ENCODE assay signal across 1 cellular context in the genomic region with DNA sequence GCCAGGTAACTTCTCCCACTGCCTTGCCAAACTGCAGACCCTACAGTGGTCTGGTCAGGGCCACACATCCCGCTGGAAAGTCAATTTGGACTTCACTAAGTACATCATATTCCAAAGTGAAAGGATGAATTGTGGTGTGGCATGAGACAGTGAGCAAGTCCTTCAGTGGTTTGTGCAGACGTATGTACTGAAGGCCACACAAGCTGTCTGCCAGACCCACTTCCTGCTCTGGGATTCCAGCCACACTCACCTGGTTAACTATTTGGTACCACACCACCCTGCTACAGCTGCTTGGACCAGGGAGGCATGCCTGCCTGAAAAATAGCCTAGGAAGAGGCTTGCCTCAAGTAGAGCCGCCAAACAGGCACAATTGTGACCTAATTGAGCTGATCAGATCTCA.
TF ChIP-seq lines count a peak whose summit lies in the region.

No MANE protein-coding gene starts in this region.

TF ChIP-seq in H1, 55 proteins besides CTCF, POLR2A, EP300 and RAD21 (continued from another document):
- no peak for TF ChIP-seq CHD7 (IDR thresholded peaks at IDR 0.05; ENCODE audit: insufficient replicate concordance, low read length)
- TF ChIP-seq RNF2 (IDR thresholded peaks at IDR 0.05; ENCODE audit: borderline replicate concordance, low read depth, low read length, missing control alignments, poor library complexity, severe bottlenecking) = no peak
- no peak for TF ChIP-seq YY1 (IDR thresholded peaks at IDR 0.05; ENCODE audit: low read depth, low read length)
- no peak for TF ChIP-seq SUZ12 (IDR thresholded peaks at IDR 0.05; ENCODE audit: low read length)
- no peak for TF ChIP-seq TEAD4 (IDR thresholded peaks at IDR 0.05; ENCODE audit: low read depth, low read length)
